In the genomic region with DNA sequence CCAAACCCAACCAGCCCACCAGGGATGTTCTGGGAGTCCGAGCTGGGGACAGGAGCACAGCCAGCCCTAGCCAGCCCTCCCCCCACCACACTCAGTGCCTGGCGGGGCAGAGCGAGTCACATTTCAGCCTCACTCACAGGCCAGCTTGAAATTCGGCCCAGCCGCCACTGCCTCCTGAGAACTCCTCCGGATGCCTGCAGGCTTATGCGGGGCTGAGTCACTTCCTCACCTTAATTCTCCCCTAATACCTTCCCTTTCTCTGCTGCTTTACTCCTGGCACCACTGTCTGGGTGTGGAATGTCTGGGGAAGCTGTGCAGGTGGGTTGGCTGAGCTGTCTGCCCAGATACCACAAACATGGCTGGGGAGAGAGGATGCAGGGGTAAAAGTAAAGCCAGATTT, we compare ENCODE assay signal across 11 cellular contexts. TPM values are rescaled to one million over a fixed set of nuclear protein-coding genes. Genes with fewer than 3 reads are reported as not detected.
A peak's percentile ranks its signal among the peaks of the same experiment; 100 is the strongest.
DNase-seq lines count a peak whose midpoint lies in the region; ATAC-seq, FAIRE-seq and TF ChIP-seq lines count a peak whose summit lies in the region.
"Had no signal": no experiment of that assay in that cellular context is flagged by ENCODE, and none has a peak within 500 bp of the region (broad histone marks: within the 10 kb centered on the region; RNA-seq: fewer than 3 reads in every experiment).

No MANE protein-coding gene starts in this region.

- TF ChIP-seq EP300 in Ishikawa (IDR thresholded peaks at IDR 0.05; ENCODE audit: borderline replicate concordance): peak; percentile 95

- peaks cover 10 to 12% of the 10 kb centered on the region in 2 donors for H3K36me3 Mint-ChIP-seq in activated T-cell treated with anti-CD3 and anti-CD28 coated beads, Interleukin-2, amount 50 U/mL, for 72 hours (ENCODE audit: insufficient read depth in 2 of 2)

- no peak overlapping the region for H3K27ac Mint-ChIP-seq in activated T-cell treated with anti-CD3 and anti-CD28 coated beads, Interleukin-2, amount 50 U/mL, for 72 hours
- H3K27ac Mint-ChIP-seq: CD8-positive, alpha-beta memory T cell had no signal

- ATAC-seq in left colon (no peak), GM19467 (IDR thresholded peaks at IDR 0.05; ENCODE audit: unreplicated experiment) (no peak)
- ATAC-seq in activated T-cell treated with anti-CD3 and anti-CD28 coated beads, Interleukin-2, amount 50 U/mL, for 72 hours (replicated peaks in 1 of 2): no peak

- FAIRE-seq in bronchial epithelial cell (lab: Jason Lieb, UNC): peak; percentile 47
- FAIRE-seq: colon had no signal

- H3K36me3 ChIP-seq in BE2C: no peaks in the 10 kb centered on the region
- H3K36me3 ChIP-seq in bronchial epithelial cell (ENCODE audit: control insufficient read depth, insufficient read depth, low read length): no peaks in the 10 kb centered on the region

- TF ChIP-seq CTCF in BE2C (IDR thresholded peaks at IDR 0.05; ENCODE audit: low read depth, low read length) (no peak), bronchial epithelial cell (IDR thresholded peaks at IDR 0.05; ENCODE audit: insufficient read depth, low read length, severe bottlenecking) (no peak)

- peaks cover 10% of the 10 kb centered on the region in 2 donors for H3K9me3 Mint-ChIP-seq in activated T-cell treated with anti-CD3 and anti-CD28 coated beads, Interleukin-2, amount 50 U/mL, for 72 hours

- H3K4me1 ChIP-seq in BE2C: no peaks in the 10 kb centered on the region

- peak; percentile 22; the same call in 1 of the 2 replicates for TF ChIP-seq RAD21 in Ishikawa (IDR thresholded peaks at IDR 0.05; ENCODE audit: low read depth)

- no peaks in the 10 kb centered on the region; the same call in 1 of the 2 replicates for H3K9me3 ChIP-seq in BE2C

- intact Hi-C loops in left colon (cut with DNase I, micrococcal nuclease): no loop called here

- H3K4me1 Mint-ChIP-seq in activated T-cell treated with anti-CD3 and anti-CD28 coated beads, Interleukin-2, amount 50 U/mL, for 72 hours (ENCODE audit: low read depth): no peaks in the 10 kb centered on the region
- H3K4me1 Mint-ChIP-seq: CD8-positive, alpha-beta memory T cell had no signal

- peaks cover 34% of the 10 kb centered on the region for H3K27me3 Mint-ChIP-seq in activated T-cell treated with anti-CD3 and anti-CD28 coated beads, Interleukin-2, amount 50 U/mL, for 72 hours (ENCODE audit: low read depth)

- H3K4me3 Mint-ChIP-seq in activated T-cell treated with anti-CD3 and anti-CD28 coated beads, Interleukin-2, amount 50 U/mL, for 72 hours: no peak overlapping the region
- H3K4me3 Mint-ChIP-seq: CD8-positive, alpha-beta memory T cell had no signal

- H3K4me3 ChIP-seq in BE2C (ENCODE audit: low read depth, low read length): no peak overlapping the region
- no peak overlapping the region for H3K4me3 ChIP-seq in bronchial epithelial cell (ENCODE audit: low read depth, low read length)

- H3K27me3 ChIP-seq in BE2C (no peaks in the 10 kb centered on the region), bronchial epithelial cell (ENCODE audit: control insufficient read depth, insufficient read depth, low read length) (no peaks in the 10 kb centered on the region)

- DNase-seq in BE2C: peak; percentile 17
- DNase-seq in bronchial epithelial cell (ENCODE audit: low read depth): peak; percentile 97
- peak; percentile 80 for DNase-seq in left kidney (ENCODE audit: low read depth, low spot score)
- no peak for DNase-seq in left colon
- DNase-seq in NCI-H526 treated with DMSO at 0.1 percent for 48 hours (lab: John Stamatoyannopoulos, UW): no peak
- DNase-seq in activated T-cell treated with anti-CD3 and anti-CD28 coated beads, Interleukin-2, amount 50 U/mL, for 72 hours: no peak
- DNase-seq: CD8-positive, alpha-beta memory T cell; NCI-H774 had no signal

TF ChIP-seq in Ishikawa, 13 proteins besides CTCF, POLR2A, EP300 and RAD21:
- peak; percentile 83; the same call in 1 of the 2 replicates for TF ChIP-seq FOXM1 (IDR thresholded peaks at IDR 0.05; ENCODE audit: borderline replicate concordance, low read depth)
- TF ChIP-seq, protein P1, sequence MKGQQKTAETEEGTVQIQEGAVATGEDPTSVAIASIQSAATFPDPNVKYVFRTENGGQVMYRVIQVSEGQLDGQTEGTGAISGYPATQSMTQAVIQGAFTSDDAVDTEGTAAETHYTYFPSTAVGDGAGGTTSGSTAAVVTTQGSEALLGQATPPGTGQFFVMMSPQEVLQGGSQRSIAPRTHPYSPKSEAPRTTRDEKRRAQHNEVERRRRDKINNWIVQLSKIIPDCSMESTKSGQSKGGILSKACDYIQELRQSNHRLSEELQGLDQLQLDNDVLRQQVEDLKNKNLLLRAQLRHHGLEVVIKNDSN (IDR thresholded peaks at IDR 0.05): 0 out of 2 replicates have a peak, but pooled peaks have one; percentile 56
- no peak for TF ChIP-seq CREB1 (IDR thresholded peaks at IDR 0.05; ENCODE audit: low read depth)
- TF ChIP-seq EGR1 (IDR thresholded peaks at IDR 0.05): no peak
- TF ChIP-seq, protein P2, sequence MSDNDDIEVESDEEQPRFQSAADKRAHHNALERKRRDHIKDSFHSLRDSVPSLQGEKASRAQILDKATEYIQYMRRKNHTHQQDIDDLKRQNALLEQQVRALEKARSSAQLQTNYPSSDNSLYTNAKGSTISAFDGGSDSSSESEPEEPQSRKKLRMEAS (IDR thresholded peaks at IDR 0.05): peak; percentile 78
- TF ChIP-seq TAF1 (IDR thresholded peaks at IDR 0.05; ENCODE audit: low read depth): peak; percentile 55; the same call in 1 of the 2 replicates
- TF ChIP-seq, protein P3, sequence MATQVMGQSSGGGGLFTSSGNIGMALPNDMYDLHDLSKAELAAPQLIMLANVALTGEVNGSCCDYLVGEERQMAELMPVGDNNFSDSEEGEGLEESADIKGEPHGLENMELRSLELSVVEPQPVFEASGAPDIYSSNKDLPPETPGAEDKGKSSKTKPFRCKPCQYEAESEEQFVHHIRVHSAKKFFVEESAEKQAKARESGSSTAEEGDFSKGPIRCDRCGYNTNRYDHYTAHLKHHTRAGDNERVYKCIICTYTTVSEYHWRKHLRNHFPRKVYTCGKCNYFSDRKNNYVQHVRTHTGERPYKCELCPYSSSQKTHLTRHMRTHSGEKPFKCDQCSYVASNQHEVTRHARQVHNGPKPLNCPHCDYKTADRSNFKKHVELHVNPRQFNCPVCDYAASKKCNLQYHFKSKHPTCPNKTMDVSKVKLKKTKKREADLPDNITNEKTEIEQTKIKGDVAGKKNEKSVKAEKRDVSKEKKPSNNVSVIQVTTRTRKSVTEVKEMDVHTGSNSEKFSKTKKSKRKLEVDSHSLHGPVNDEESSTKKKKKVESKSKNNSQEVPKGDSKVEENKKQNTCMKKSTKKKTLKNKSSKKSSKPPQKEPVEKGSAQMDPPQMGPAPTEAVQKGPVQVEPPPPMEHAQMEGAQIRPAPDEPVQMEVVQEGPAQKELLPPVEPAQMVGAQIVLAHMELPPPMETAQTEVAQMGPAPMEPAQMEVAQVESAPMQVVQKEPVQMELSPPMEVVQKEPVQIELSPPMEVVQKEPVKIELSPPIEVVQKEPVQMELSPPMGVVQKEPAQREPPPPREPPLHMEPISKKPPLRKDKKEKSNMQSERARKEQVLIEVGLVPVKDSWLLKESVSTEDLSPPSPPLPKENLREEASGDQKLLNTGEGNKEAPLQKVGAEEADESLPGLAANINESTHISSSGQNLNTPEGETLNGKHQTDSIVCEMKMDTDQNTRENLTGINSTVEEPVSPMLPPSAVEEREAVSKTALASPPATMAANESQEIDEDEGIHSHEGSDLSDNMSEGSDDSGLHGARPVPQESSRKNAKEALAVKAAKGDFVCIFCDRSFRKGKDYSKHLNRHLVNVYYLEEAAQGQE (IDR thresholded peaks at IDR 0.05; ENCODE audit: low read depth): no peak
- TF ChIP-seq CEBPB (IDR thresholded peaks at IDR 0.05): peak; percentile 43; the same call in 1 of the 2 replicates
- peak; percentile 23; the same call in 1 of the 2 replicates for TF ChIP-seq ZBTB7A (IDR thresholded peaks at IDR 0.05; ENCODE audit: low read depth)
- TF ChIP-seq TCF12 (IDR thresholded peaks at IDR 0.05; ENCODE audit: low read depth): peak; percentile 96
- TF ChIP-seq TEAD4 (IDR thresholded peaks at IDR 0.05): peak; percentile 95
- peak; percentile 49; the same call in 1 of the 2 replicates for TF ChIP-seq YY1 (IDR thresholded peaks at IDR 0.05; ENCODE audit: low read depth)
- peak; percentile 92 for TF ChIP-seq NFIC (IDR thresholded peaks at IDR 0.05)

RNA-seq across cellular contexts. Expression of a gene that starts 22.6 kb away (rescaled TPM):
- polyA plus RNA-seq in BE2C (2012; ENCODE audit: insufficient read depth, insufficient read length, low read depth): 78.4 TPM
- 38.0 and 45.3 TPM in 2 replicates for total RNA-seq in bronchial epithelial cell
- 10 to 100 TPM; 26.0 to 36.7 TPM for total RNA-seq in left colon
- 1 to 10 TPM; 3.2 to 6.5 TPM for total RNA-seq in activated T-cell treated with anti-CD3 and anti-CD28 coated beads, Interleukin-2, amount 50 U/mL, for 72 hours

Comparison
In these comparisons a context has a peak if more than half of its experiments do, and no peak if none do; other contexts are left out.
1. DNase-seq: peak in BE2C (single experiment), bronchial epithelial cell (single experiment) and left kidney (single experiment); none in left colon (0 of 2), NCI-H526 treated with DMSO at 0.1 percent for 48 hours (single experiment) and activated T-cell treated with anti-CD3 and anti-CD28 coated beads, Interleukin-2, amount 50 U/mL, for 72 hours (0 of 2).